ENCODE assay signal across 8 cellular contexts in the genomic region with DNA sequence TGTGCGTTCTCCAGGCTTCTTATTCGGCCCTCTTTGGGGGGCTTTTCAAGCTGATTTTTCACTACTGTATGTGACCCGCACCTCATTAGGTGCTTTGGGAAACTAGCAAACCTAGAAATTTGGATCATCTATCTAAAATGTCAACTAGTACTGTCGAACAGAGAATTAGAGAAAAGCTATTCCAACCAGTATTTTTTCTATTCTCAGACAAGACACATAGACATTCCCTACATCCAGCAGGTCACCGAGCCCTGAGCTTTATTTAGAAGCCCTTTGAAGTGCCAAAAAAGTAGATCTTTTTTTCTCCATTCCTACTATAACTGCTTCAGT. TPM values are rescaled to one million over a fixed set of nuclear protein-coding genes. Genes with fewer than 3 reads are reported as not detected.
A peak's percentile ranks its signal among the peaks of the same experiment; 100 is the strongest.
DNase-seq lines count a peak whose midpoint lies in the region; ATAC-seq and TF ChIP-seq lines count a peak whose summit lies in the region.

No MANE protein-coding gene starts in this region.

- H2AFZ ChIP-seq in PC-9: peak overlapping the region; percentile 49
- peak overlapping the region; percentile 66 for H2AFZ ChIP-seq in parathyroid adenoma

- DNase-seq in Calu3 (no peak), PC-9 (no peak), epithelial cell of proximal tubule (ENCODE audit: low read depth) (no peak), DMS 273 (lab: John Stamatoyannopoulos, UW; ENCODE audit: unreplicated experiment) (no peak), NCI-H1930 (lab: John Stamatoyannopoulos, UW) (no peak), middle frontal gyrus (ENCODE audit: extremely low spot score, low spot score) (no peak)

- H3F3A ChIP-seq in PC-9 (ENCODE audit: insufficient read depth, low read depth): peaks cover 10% of the 10 kb centered on the region; the same call in 1 of the 2 replicates

- H3K27ac Mint-ChIP-seq in Calu3 (ENCODE audit: unreplicated experiment): peak overlapping the region; percentile 50

- peaks cover 21% of the 10 kb centered on the region for H3K4me1 Mint-ChIP-seq in Calu3 (ENCODE audit: low read depth, unreplicated experiment)

- TF ChIP-seq CTCF in Calu3 (IDR thresholded peaks at IDR 0.05; ENCODE audit: unreplicated experiment) (no peak), PC-9 (conservative IDR thresholded peaks at IDR 0.05) (no peak), epithelial cell of proximal tubule (conservative IDR thresholded peaks at IDR 0.05; ENCODE audit: low read depth, low read length) (no peak), parathyroid adenoma (IDR thresholded peaks at IDR 0.05) (no peak)

- H3K4me3 Mint-ChIP-seq in Calu3 (ENCODE audit: low read depth, unreplicated experiment): peak overlapping the region; percentile 95

- H3K4me3 ChIP-seq in PC-9: peak overlapping the region; percentile 95
- H3K4me3 ChIP-seq in epithelial cell of proximal tubule (ENCODE audit: low read depth, low read length): peak overlapping the region; percentile 86
- peak overlapping the region; percentile 55 for H3K4me3 ChIP-seq in parathyroid adenoma (ENCODE audit: low read depth, low read length)

- H3K79me2 ChIP-seq in PC-9 (ENCODE audit: low read depth): peaks cover 34% of the 10 kb centered on the region
- peaks cover 8% of the 10 kb centered on the region for H3K79me2 ChIP-seq in parathyroid adenoma

- peaks cover 20% of the 10 kb centered on the region for H4K20me1 ChIP-seq in PC-9 (ENCODE audit: insufficient read depth)

- BruUV-seq in Calu3 (replicated peaks; lab: Mats Ljungman, UMichigan): no TSS peak
- BruUV-seq in PC-9 (replicated peaks; lab: Mats Ljungman, UMichigan): no TSS peak

- H3K9me3 ChIP-seq in PC-9 (ENCODE audit: insufficient read depth, low read depth): no peaks in the 10 kb centered on the region
- H3K9me3 ChIP-seq in parathyroid adenoma (ENCODE audit: control insufficient read depth, low read length): no peaks in the 10 kb centered on the region

- H3K4me1 ChIP-seq in PC-9 (replicated peaks; ENCODE audit: insufficient read depth) (peaks cover 11% of the 10 kb centered on the region), parathyroid adenoma (peaks cover 6% of the 10 kb centered on the region)

- CTCF ChIA-PET in Calu3 (lab: Charles Lee): no interaction called here
- CTCF ChIA-PET in PC-9 (lab: Charles Lee): no interaction called here

- intact Hi-C loops in Calu3 (cut with micrococcal nuclease; ENCODE audit: unreplicated experiment) (loop anchor here (5.0 kb wide), 1 partner anchor 41 kb away; the partner anchor contains the start of gene RAB25), PC-9 (cut with micrococcal nuclease; ENCODE audit: unreplicated experiment) (no loop called here)

- H3K9me3 Mint-ChIP-seq in Calu3 (ENCODE audit: low read depth, unreplicated experiment): no peaks in the 10 kb centered on the region

- H3K36me3 ChIP-seq in PC-9 (ENCODE audit: low read depth): peaks cover 27% of the 10 kb centered on the region
- H3K36me3 ChIP-seq in parathyroid adenoma (ENCODE audit: control insufficient read depth, insufficient read depth, low read length): no peaks in the 10 kb centered on the region

- peaks cover 41% of the 10 kb centered on the region for H3K27me3 Mint-ChIP-seq in Calu3 (ENCODE audit: unreplicated experiment)

- peak overlapping the region; percentile 99 for H3K4me2 ChIP-seq in PC-9
- H3K4me2 ChIP-seq in parathyroid adenoma (ENCODE audit: low read length): peak overlapping the region; percentile 82

- H3K36me3 Mint-ChIP-seq in Calu3 (ENCODE audit: insufficient read depth, unreplicated experiment): peaks cover 43% of the 10 kb centered on the region

- POLR2A ChIA-PET in PC-9 (lab: Charles Lee; ENCODE audit: unreplicated experiment): no interaction called here

- no peak for ATAC-seq in HG02642 (IDR thresholded peaks at IDR 0.05; ENCODE audit: poor library complexity, unreplicated experiment)

- H3K27me3 ChIP-seq in PC-9 (ENCODE audit: insufficient read depth, low read depth): no peaks in the 10 kb centered on the region
- no peaks in the 10 kb centered on the region for H3K27me3 ChIP-seq in parathyroid adenoma (ENCODE audit: control insufficient read depth, insufficient read depth, low read length)

- no peaks in the 10 kb centered on the region for H3K9me2 ChIP-seq in PC-9 (ENCODE audit: insufficient read depth)

- no peak overlapping the region for H3K27ac ChIP-seq in PC-9
- H3K27ac ChIP-seq in parathyroid adenoma: no peak overlapping the region

- no peak overlapping the region for H3K9ac ChIP-seq in parathyroid adenoma

RNA-seq across cellular contexts. Expression of gene SSR2, which starts 0.3 kb away (rescaled TPM):
- 215 and 246 TPM in 2 replicates for total RNA-seq in Calu3 (2022)
- total RNA-seq in PC-9 (2021): 152 and 196 TPM in 2 replicates
- total RNA-seq in epithelial cell of proximal tubule: 450 and 635 TPM in 2 replicates

RNA-seq across cellular contexts. Expression of gene UBQLN4, which starts 32.5 kb away (rescaled TPM):
- 60.0 and 77.3 TPM in 2 replicates for total RNA-seq in Calu3 (2022)
- 47.4 and 58.4 TPM in 2 replicates for total RNA-seq in PC-9 (2021)
- 28.2 and 29.7 TPM in 2 replicates for total RNA-seq in epithelial cell of proximal tubule

RNA-seq across cellular contexts. Expression of gene LAMTOR2, which starts 33.5 kb away (rescaled TPM):
- 69.8 and 69.9 TPM in 2 replicates for total RNA-seq in Calu3 (2022)
- total RNA-seq in PC-9 (2021): 76.8 and 117 TPM in 2 replicates
- total RNA-seq in epithelial cell of proximal tubule: 94.8 and 97.0 TPM in 2 replicates

RNA-seq across cellular contexts. Expression of gene RAB25, which starts 39.9 kb away (rescaled TPM):
- total RNA-seq in Calu3 (2022): 182 and 189 TPM in 2 replicates
- total RNA-seq in PC-9 (2021): 129 and 194 TPM in 2 replicates
- total RNA-seq in epithelial cell of proximal tubule: 17.8 and 47.5 TPM in 2 replicates

RNA-seq across cellular contexts. Expression of gene ARHGEF2, which starts 42.7 kb away (rescaled TPM):
- total RNA-seq in Calu3 (2022) (69.2 and 97.6 TPM in 2 replicates), PC-9 (2021) (85.0 and 93.9 TPM in 2 replicates), epithelial cell of proximal tubule (62.5 and 89.7 TPM in 2 replicates)
